1 cellular context compared by ENCODE assay signal in genomic region chr3:146544013-146544928, GRCh38.
A peak's percentile ranks its signal among the peaks of the same experiment; 100 is the strongest.
TF ChIP-seq lines count a peak whose summit lies in the region.

TSS of gene PLSCR1 (minus strand) at chr3:146544607. CDS start at chr3:146536552, 8,055 bp downstream.

TF ChIP-seq in HepG2, 621 proteins besides CTCF, POLR2A, EP300 and RAD21 (continued from another document and continues in another):
- peak; percentile 21; the same call in 1 of the 2 replicates for TF ChIP-seq ZNF710 (CRISPR knock-in tag; IDR thresholded peaks at IDR 0.05; ENCODE audit: borderline replicate concordance)
- TF ChIP-seq ZNF501 (CRISPR knock-in tag; IDR thresholded peaks at IDR 0.05) = peak; percentile 80; the same call in 1 of the 2 replicates
- TF ChIP-seq SRY (CRISPR knock-in tag; IDR thresholded peaks at IDR 0.05) = 0 out of 2 replicates have a peak, but pooled peaks have one; percentile 82
- TF ChIP-seq EED (CRISPR knock-in tag; IDR thresholded peaks at IDR 0.05) = no peak
- TF ChIP-seq, protein P1, sequence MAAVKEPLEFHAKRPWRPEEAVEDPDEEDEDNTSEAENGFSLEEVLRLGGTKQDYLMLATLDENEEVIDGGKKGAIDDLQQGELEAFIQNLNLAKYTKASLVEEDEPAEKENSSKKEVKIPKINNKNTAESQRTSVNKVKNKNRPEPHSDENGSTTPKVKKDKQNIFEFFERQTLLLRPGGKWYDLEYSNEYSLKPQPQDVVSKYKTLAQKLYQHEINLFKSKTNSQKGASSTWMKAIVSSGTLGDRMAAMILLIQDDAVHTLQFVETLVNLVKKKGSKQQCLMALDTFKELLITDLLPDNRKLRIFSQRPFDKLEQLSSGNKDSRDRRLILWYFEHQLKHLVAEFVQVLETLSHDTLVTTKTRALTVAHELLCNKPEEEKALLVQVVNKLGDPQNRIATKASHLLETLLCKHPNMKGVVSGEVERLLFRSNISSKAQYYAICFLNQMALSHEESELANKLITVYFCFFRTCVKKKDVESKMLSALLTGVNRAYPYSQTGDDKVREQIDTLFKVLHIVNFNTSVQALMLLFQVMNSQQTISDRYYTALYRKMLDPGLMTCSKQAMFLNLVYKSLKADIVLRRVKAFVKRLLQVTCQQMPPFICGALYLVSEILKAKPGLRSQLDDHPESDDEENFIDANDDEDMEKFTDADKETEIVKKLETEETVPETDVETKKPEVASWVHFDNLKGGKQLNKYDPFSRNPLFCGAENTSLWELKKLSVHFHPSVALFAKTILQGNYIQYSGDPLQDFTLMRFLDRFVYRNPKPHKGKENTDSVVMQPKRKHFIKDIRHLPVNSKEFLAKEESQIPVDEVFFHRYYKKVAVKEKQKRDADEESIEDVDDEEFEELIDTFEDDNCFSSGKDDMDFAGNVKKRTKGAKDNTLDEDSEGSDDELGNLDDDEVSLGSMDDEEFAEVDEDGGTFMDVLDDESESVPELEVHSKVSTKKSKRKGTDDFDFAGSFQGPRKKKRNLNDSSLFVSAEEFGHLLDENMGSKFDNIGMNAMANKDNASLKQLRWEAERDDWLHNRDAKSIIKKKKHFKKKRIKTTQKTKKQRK (IDR thresholded peaks at IDR 0.05; ENCODE audit: low read length) = no peak
- TF ChIP-seq GZF1 (CRISPR knock-in tag; IDR thresholded peaks at IDR 0.05) = no peak
- no peak for TF ChIP-seq ZC3H4 (CRISPR knock-in tag; IDR thresholded peaks at IDR 0.05; ENCODE audit: borderline replicate concordance)
- TF ChIP-seq, protein P2, sequence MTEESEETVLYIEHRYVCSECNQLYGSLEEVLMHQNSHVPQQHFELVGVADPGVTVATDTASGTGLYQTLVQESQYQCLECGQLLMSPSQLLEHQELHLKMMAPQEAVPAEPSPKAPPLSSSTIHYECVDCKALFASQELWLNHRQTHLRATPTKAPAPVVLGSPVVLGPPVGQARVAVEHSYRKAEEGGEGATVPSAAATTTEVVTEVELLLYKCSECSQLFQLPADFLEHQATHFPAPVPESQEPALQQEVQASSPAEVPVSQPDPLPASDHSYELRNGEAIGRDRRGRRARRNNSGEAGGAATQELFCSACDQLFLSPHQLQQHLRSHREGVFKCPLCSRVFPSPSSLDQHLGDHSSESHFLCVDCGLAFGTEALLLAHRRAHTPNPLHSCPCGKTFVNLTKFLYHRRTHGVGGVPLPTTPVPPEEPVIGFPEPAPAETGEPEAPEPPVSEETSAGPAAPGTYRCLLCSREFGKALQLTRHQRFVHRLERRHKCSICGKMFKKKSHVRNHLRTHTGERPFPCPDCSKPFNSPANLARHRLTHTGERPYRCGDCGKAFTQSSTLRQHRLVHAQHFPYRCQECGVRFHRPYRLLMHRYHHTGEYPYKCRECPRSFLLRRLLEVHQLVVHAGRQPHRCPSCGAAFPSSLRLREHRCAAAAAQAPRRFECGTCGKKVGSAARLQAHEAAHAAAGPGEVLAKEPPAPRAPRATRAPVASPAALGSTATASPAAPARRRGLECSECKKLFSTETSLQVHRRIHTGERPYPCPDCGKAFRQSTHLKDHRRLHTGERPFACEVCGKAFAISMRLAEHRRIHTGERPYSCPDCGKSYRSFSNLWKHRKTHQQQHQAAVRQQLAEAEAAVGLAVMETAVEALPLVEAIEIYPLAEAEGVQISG (CRISPR knock-in tag; IDR thresholded peaks at IDR 0.05) = peak; percentile 74
- TF ChIP-seq ZKSCAN1 (IDR thresholded peaks at IDR 0.05; ENCODE audit: low read length) = no peak
- no peak for TF ChIP-seq SMYD3 (CRISPR knock-in tag; IDR thresholded peaks at IDR 0.05)
- peak; percentile 44; the same call in 1 of the 2 replicates for TF ChIP-seq FOXK1 (CRISPR knock-in tag; IDR thresholded peaks at IDR 0.05; ENCODE audit: borderline replicate concordance, low read depth)
- TF ChIP-seq PHF21A (CRISPR knock-in tag; IDR thresholded peaks at IDR 0.05) = no peak
- no peak; the same call in 1 of the 2 replicates for TF ChIP-seq HOXD1 (CRISPR knock-in tag; IDR thresholded peaks at IDR 0.05)
- TF ChIP-seq SIX1 (CRISPR knock-in tag; IDR thresholded peaks at IDR 0.05; ENCODE audit: borderline replicate concordance) = no peak
- TF ChIP-seq NFE2 (CRISPR knock-in tag; IDR thresholded peaks at IDR 0.05) = no peak
- no peak for TF ChIP-seq ZXDC (CRISPR knock-in tag; IDR thresholded peaks at IDR 0.05)
- TF ChIP-seq MTA3 (CRISPR knock-in tag; IDR thresholded peaks at IDR 0.05) = no peak
- no peak for TF ChIP-seq KDM3A (CRISPR knock-in tag; IDR thresholded peaks at IDR 0.05; ENCODE audit: low read depth)
- no peak for TF ChIP-seq ZNF704 (CRISPR knock-in tag; IDR thresholded peaks at IDR 0.05; ENCODE audit: borderline replicate concordance)
- TF ChIP-seq DR1 (CRISPR knock-in tag; IDR thresholded peaks at IDR 0.05) = no peak
- TF ChIP-seq ZNF549 (CRISPR knock-in tag; IDR thresholded peaks at IDR 0.05) = no peak
- TF ChIP-seq TRAFD1 (CRISPR knock-in tag; IDR thresholded peaks at IDR 0.05; ENCODE audit: borderline replicate concordance) = no peak
- TF ChIP-seq ARNT2 (CRISPR knock-in tag; IDR thresholded peaks at IDR 0.05; ENCODE audit: low read depth) = peak; percentile 73
- TF ChIP-seq, protein P3, sequence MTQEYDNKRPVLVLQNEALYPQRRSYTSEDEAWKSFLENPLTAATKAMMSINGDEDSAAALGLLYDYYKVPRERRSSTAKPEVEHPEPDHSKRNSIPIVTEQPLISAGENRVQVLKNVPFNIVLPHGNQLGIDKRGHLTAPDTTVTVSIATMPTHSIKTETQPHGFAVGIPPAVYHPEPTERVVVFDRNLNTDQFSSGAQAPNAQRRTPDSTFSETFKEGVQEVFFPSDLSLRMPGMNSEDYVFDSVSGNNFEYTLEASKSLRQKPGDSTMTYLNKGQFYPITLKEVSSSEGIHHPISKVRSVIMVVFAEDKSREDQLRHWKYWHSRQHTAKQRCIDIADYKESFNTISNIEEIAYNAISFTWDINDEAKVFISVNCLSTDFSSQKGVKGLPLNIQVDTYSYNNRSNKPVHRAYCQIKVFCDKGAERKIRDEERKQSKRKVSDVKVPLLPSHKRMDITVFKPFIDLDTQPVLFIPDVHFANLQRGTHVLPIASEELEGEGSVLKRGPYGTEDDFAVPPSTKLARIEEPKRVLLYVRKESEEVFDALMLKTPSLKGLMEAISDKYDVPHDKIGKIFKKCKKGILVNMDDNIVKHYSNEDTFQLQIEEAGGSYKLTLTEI (CRISPR knock-in tag; conservative IDR thresholded peaks at IDR 0.05) = no peak
- no peak for TF ChIP-seq ZBTB33 (CRISPR knock-in tag; IDR thresholded peaks at IDR 0.05)
- TF ChIP-seq RFX3 (CRISPR knock-in tag; IDR thresholded peaks at IDR 0.05) = no peak
- no peak for TF ChIP-seq PBX3 (CRISPR knock-in tag; IDR thresholded peaks at IDR 0.05; ENCODE audit: borderline replicate concordance)
- TF ChIP-seq ZSCAN31 (CRISPR knock-in tag; IDR thresholded peaks at IDR 0.05; ENCODE audit: low read depth) = no peak
- no peak for TF ChIP-seq ZNF431 (CRISPR knock-in tag; IDR thresholded peaks at IDR 0.05; ENCODE audit: borderline replicate concordance, low read depth)
- no peak for TF ChIP-seq ZNF75D (CRISPR knock-in tag; IDR thresholded peaks at IDR 0.05; ENCODE audit: borderline replicate concordance)
- no peak for TF ChIP-seq CBX1 (IDR thresholded peaks at IDR 0.05; ENCODE audit: low read depth)
- TF ChIP-seq HOXA9 (CRISPR knock-in tag; IDR thresholded peaks at IDR 0.05; ENCODE audit: borderline replicate concordance) = no peak
- TF ChIP-seq WIZ (CRISPR knock-in tag; IDR thresholded peaks at IDR 0.05) = 0 out of 2 replicates have a peak, but pooled peaks have one; percentile 14
- peak; percentile 48; the same call in 1 of the 2 replicates for TF ChIP-seq ZNF160 (CRISPR knock-in tag; IDR thresholded peaks at IDR 0.05)
- no peak for TF ChIP-seq STAG1 (CRISPR knock-in tag; IDR thresholded peaks at IDR 0.05)
- peak; percentile 60; the same call in 1 of the 2 replicates for TF ChIP-seq YEATS4 (CRISPR knock-in tag; IDR thresholded peaks at IDR 0.05; ENCODE audit: borderline replicate concordance)
- TF ChIP-seq POLR2AphosphoS5 (IDR thresholded peaks at IDR 0.05; ENCODE audit: low read depth, low read length) = peak; percentile 63
- TF ChIP-seq IRF2 (CRISPR knock-in tag; IDR thresholded peaks at IDR 0.05) = peak; percentile 89
- no peak for TF ChIP-seq ZNF839 (CRISPR knock-in tag; IDR thresholded peaks at IDR 0.05; ENCODE audit: borderline replicate concordance)
- TF ChIP-seq, protein P4, sequence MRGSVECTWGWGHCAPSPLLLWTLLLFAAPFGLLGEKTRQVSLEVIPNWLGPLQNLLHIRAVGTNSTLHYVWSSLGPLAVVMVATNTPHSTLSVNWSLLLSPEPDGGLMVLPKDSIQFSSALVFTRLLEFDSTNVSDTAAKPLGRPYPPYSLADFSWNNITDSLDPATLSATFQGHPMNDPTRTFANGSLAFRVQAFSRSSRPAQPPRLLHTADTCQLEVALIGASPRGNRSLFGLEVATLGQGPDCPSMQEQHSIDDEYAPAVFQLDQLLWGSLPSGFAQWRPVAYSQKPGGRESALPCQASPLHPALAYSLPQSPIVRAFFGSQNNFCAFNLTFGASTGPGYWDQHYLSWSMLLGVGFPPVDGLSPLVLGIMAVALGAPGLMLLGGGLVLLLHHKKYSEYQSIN (CRISPR knock-in tag; IDR thresholded peaks at IDR 0.05; ENCODE audit: borderline replicate concordance) = no peak
